ENCODE assay signal across 1 cellular context in genomic region chr14:60648934-60649814, GRCh38.
TF ChIP-seq lines count a peak whose summit lies in the region.

Gene SIX1 (minus strand): TSS chr14:60649477. CDS start chr14:60649189, 288 bp downstream.

TF ChIP-seq in HepG2, 621 proteins besides CTCF, POLR2A, EP300 and RAD21 (continued from another document and continues in another):
- TF ChIP-seq ZNF800 (CRISPR knock-in tag; IDR thresholded peaks at IDR 0.05) = peak; percentile 99
- peak; percentile 87 for TF ChIP-seq ZNF772 (CRISPR knock-in tag; IDR thresholded peaks at IDR 0.05)
- peak; percentile 79; the same call in 1 of the 2 replicates for TF ChIP-seq ELF4 (CRISPR knock-in tag; IDR thresholded peaks at IDR 0.05; ENCODE audit: borderline replicate concordance)
- no peak for TF ChIP-seq SNRNP70 (IDR thresholded peaks at IDR 0.05; ENCODE audit: low read depth, low read length)
- no peak for TF ChIP-seq MLLT10 (CRISPR knock-in tag; IDR thresholded peaks at IDR 0.05)
- TF ChIP-seq, protein P1, sequence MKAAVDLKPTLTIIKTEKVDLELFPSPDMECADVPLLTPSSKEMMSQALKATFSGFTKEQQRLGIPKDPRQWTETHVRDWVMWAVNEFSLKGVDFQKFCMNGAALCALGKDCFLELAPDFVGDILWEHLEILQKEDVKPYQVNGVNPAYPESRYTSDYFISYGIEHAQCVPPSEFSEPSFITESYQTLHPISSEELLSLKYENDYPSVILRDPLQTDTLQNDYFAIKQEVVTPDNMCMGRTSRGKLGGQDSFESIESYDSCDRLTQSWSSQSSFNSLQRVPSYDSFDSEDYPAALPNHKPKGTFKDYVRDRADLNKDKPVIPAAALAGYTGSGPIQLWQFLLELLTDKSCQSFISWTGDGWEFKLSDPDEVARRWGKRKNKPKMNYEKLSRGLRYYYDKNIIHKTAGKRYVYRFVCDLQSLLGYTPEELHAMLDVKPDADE (CRISPR knock-in tag; IDR thresholded peaks at IDR 0.05) = peak; percentile 47; the same call in 1 of the 2 replicates
- TF ChIP-seq THAP9 (CRISPR knock-in tag; IDR thresholded peaks at IDR 0.05; ENCODE audit: borderline replicate concordance) = peak; percentile 41; the same call in 1 of the 2 replicates
- TF ChIP-seq KDM5A (IDR thresholded peaks at IDR 0.05; ENCODE audit: borderline replicate concordance, low read length) = no peak
- peak; percentile 58; the same call in 1 of the 2 replicates for TF ChIP-seq ZNF274 (CRISPR knock-in tag; IDR thresholded peaks at IDR 0.05)
- no peak for TF ChIP-seq ZNF282 (IDR thresholded peaks at IDR 0.05; ENCODE audit: partially characterized antibody)
- TF ChIP-seq RERE (CRISPR knock-in tag; IDR thresholded peaks at IDR 0.05; ENCODE audit: low read depth) = no peak
- TF ChIP-seq RFXANK (CRISPR knock-in tag; IDR thresholded peaks at IDR 0.05) = no peak
- no peak; the same call in 1 of the 2 replicates for TF ChIP-seq IRF2 (CRISPR knock-in tag; IDR thresholded peaks at IDR 0.05)
- 0 out of 2 replicates have a peak, but pooled peaks have one; percentile 20 for TF ChIP-seq ZNF570 (CRISPR knock-in tag; IDR thresholded peaks at IDR 0.05; ENCODE audit: borderline replicate concordance)
- TF ChIP-seq CHD4 (IDR thresholded peaks at IDR 0.05; ENCODE audit: borderline replicate concordance, low read length) = no peak
- TF ChIP-seq ELF3 (CRISPR knock-in tag; IDR thresholded peaks at IDR 0.05) = 0 out of 2 replicates have a peak, but pooled peaks have one; percentile 7
- TF ChIP-seq HNRNPUL1 (IDR thresholded peaks at IDR 0.05; ENCODE audit: low read depth, low read length) = no peak
- TF ChIP-seq, protein P2, sequence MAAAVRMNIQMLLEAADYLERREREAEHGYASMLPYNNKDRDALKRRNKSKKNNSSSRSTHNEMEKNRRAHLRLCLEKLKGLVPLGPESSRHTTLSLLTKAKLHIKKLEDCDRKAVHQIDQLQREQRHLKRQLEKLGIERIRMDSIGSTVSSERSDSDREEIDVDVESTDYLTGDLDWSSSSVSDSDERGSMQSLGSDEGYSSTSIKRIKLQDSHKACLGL (CRISPR knock-in tag; IDR thresholded peaks at IDR 0.05) = peak; percentile 87
- TF ChIP-seq ZFP36L2 (CRISPR knock-in tag; IDR thresholded peaks at IDR 0.05) = no peak
- TF ChIP-seq ZFX (CRISPR knock-in tag; IDR thresholded peaks at IDR 0.05; ENCODE audit: low read depth) = peak; percentile 95
- peak; percentile 18; the same call in 1 of the 2 replicates for TF ChIP-seq PITX1 (CRISPR knock-in tag; IDR thresholded peaks at IDR 0.05)
- TF ChIP-seq TMF1 (CRISPR knock-in tag; IDR thresholded peaks at IDR 0.05; ENCODE audit: low read depth) = peak; percentile 91
- no peak for TF ChIP-seq ATF2 (CRISPR knock-in tag; IDR thresholded peaks at IDR 0.05)
- peak; percentile 84 for TF ChIP-seq ZMYM4 (CRISPR knock-in tag; IDR thresholded peaks at IDR 0.05)
- no peak for TF ChIP-seq NONO (IDR thresholded peaks at IDR 0.05)
- TF ChIP-seq NONO (CRISPR knock-in tag; conservative IDR thresholded peaks at IDR 0.05) = no peak; the same call in 1 of the 2 replicates
- TF ChIP-seq ZFP91 (CRISPR knock-in tag; IDR thresholded peaks at IDR 0.05; ENCODE audit: borderline replicate concordance) = peak; percentile 90
- TF ChIP-seq, protein P3, sequence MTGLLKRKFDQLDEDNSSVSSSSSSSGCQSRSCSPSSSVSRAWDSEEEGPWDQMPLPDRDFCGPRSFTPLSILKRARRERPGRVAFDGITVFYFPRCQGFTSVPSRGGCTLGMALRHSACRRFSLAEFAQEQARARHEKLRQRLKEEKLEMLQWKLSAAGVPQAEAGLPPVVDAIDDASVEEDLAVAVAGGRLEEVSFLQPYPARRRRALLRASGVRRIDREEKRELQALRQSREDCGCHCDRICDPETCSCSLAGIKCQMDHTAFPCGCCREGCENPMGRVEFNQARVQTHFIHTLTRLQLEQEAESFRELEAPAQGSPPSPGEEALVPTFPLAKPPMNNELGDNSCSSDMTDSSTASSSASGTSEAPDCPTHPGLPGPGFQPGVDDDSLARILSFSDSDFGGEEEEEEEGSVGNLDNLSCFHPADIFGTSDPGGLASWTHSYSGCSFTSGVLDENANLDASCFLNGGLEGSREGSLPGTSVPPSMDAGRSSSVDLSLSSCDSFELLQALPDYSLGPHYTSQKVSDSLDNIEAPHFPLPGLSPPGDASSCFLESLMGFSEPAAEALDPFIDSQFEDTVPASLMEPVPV (CRISPR knock-in tag; IDR thresholded peaks at IDR 0.05) = peak; percentile 91
- peak; percentile 59; the same call in 1 of the 2 replicates for TF ChIP-seq PBX2 (CRISPR knock-in tag; IDR thresholded peaks at IDR 0.05)
- TF ChIP-seq, protein P4, sequence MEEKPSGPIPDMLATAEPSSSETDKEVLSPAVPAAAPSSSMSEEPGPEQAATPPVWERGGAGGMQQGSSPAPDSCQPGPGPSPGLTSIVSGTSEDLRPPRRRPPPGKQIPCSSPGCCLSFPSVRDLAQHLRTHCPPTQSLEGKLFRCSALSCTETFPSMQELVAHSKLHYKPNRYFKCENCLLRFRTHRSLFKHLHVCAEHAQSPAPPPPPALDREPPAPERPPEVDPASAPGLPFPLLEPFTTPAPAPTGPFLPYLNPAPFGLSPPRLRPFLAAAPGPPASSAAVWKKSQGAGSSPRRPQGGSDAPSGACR (CRISPR knock-in tag; IDR thresholded peaks at IDR 0.05) = 0 out of 2 replicates have a peak, but pooled peaks have one; percentile 31
- TF ChIP-seq GPN1 (CRISPR knock-in tag; IDR thresholded peaks at IDR 0.05; ENCODE audit: borderline replicate concordance) = no peak
- TF ChIP-seq ZBTB2 (CRISPR knock-in tag; IDR thresholded peaks at IDR 0.05; ENCODE audit: low read depth) = no peak
- no peak for TF ChIP-seq CSRNP2 (CRISPR knock-in tag; conservative IDR thresholded peaks at IDR 0.05; ENCODE audit: low read depth)
- TF ChIP-seq ISL2 (CRISPR knock-in tag; IDR thresholded peaks at IDR 0.05) = peak; percentile 47
